ENCODE assay signal across 1 cellular context in genomic region chr10:14611971-14612693, GRCh38.
TF ChIP-seq lines count a peak whose summit lies in the region.

No MANE protein-coding gene starts in this region.

TF ChIP-seq in HepG2, 621 proteins besides CTCF, POLR2A, EP300 and RAD21 (continued from another document and continues in another):
- TF ChIP-seq HMGXB3 (CRISPR knock-in tag; IDR thresholded peaks at IDR 0.05; ENCODE audit: borderline replicate concordance) (no peak), IKZF4 (CRISPR knock-in tag; IDR thresholded peaks at IDR 0.05; ENCODE audit: borderline replicate concordance, low read depth, not compliant biosample characterization) (no peak), TBP (CRISPR knock-in tag; IDR thresholded peaks at IDR 0.05) (no peak), PHF21A (CRISPR knock-in tag; IDR thresholded peaks at IDR 0.05) (no peak), CBFB (CRISPR knock-in tag; IDR thresholded peaks at IDR 0.05) (no peak), CSRNP1 (CRISPR knock-in tag; IDR thresholded peaks at IDR 0.05) (no peak), SOX6 (IDR thresholded peaks at IDR 0.05) (no peak), SOX6 (CRISPR knock-in tag; IDR thresholded peaks at IDR 0.05) (no peak), ZNF605 (CRISPR knock-in tag; IDR thresholded peaks at IDR 0.05) (no peak), NR2F6 (IDR thresholded peaks at IDR 0.05) (0 out of 2 replicates have a peak, but pooled peaks have one; percentile 21), NR2F6 (CRISPR knock-in tag; IDR thresholded peaks at IDR 0.05) (no peak), ZSCAN30 (CRISPR knock-in tag; IDR thresholded peaks at IDR 0.05) (no peak), STAG1 (CRISPR knock-in tag; IDR thresholded peaks at IDR 0.05) (no peak), PRMT3 (CRISPR knock-in tag; IDR thresholded peaks at IDR 0.05; ENCODE audit: borderline replicate concordance, low read depth) (no peak), JUN (CRISPR knock-in tag; IDR thresholded peaks at IDR 0.05) (no peak), ZNF614 (CRISPR knock-in tag; IDR thresholded peaks at IDR 0.05; ENCODE audit: borderline replicate concordance) (0 out of 2 replicates have a peak, but pooled peaks have one; percentile 53), HMG20B (CRISPR knock-in tag; conservative IDR thresholded peaks at IDR 0.05) (no peak), GFI1 (CRISPR knock-in tag; IDR thresholded peaks at IDR 0.05; ENCODE audit: borderline replicate concordance) (no peak), SAP130 (CRISPR knock-in tag; IDR thresholded peaks at IDR 0.05; ENCODE audit: low read depth) (peak; percentile 33; the same call in 1 of the 2 replicates), FOXC1 (CRISPR knock-in tag; IDR thresholded peaks at IDR 0.05; ENCODE audit: borderline replicate concordance) (no peak), TP53 (CRISPR knock-in tag; conservative IDR thresholded peaks at IDR 0.05) (no peak), HNF4A (CRISPR knock-in tag; IDR thresholded peaks at IDR 0.05) (peak; percentile 51), LCORL (IDR thresholded peaks at IDR 0.05) (no peak), LCORL (CRISPR knock-in tag; IDR thresholded peaks at IDR 0.05) (no peak), BORCS8-MEF2B (CRISPR knock-in tag; IDR thresholded peaks at IDR 0.05) (no peak), IKZF1 (IDR thresholded peaks at IDR 0.05) (no peak), GLI4 (CRISPR knock-in tag; IDR thresholded peaks at IDR 0.05; ENCODE audit: borderline replicate concordance) (no peak), SOX5 (CRISPR knock-in tag; IDR thresholded peaks at IDR 0.05; ENCODE audit: borderline replicate concordance) (no peak), XBP1 (CRISPR knock-in tag; IDR thresholded peaks at IDR 0.05) (no peak), KDM6A (CRISPR knock-in tag; IDR thresholded peaks at IDR 0.05; ENCODE audit: low read depth) (peak; percentile 18; the same call in 1 of the 2 replicates), ZNF780A (CRISPR knock-in tag; IDR thresholded peaks at IDR 0.05) (no peak), RFXAP (CRISPR knock-in tag; IDR thresholded peaks at IDR 0.05; ENCODE audit: borderline replicate concordance) (no peak), CREB1 (IDR thresholded peaks at IDR 0.05) (no peak), CREB1 (CRISPR knock-in tag; IDR thresholded peaks at IDR 0.05) (no peak), PBX2 (CRISPR knock-in tag; IDR thresholded peaks at IDR 0.05) (no peak), SP140L (CRISPR knock-in tag; IDR thresholded peaks at IDR 0.05; ENCODE audit: borderline replicate concordance) (no peak), ASH2L (IDR thresholded peaks at IDR 0.05; ENCODE audit: insufficient read length, low read depth, low read length) (peak; percentile 22), ZNF44 (CRISPR knock-in tag; IDR thresholded peaks at IDR 0.05) (no peak), ZNF260 (CRISPR knock-in tag; IDR thresholded peaks at IDR 0.05; ENCODE audit: borderline replicate concordance, low read depth) (no peak), ZFX (CRISPR knock-in tag; IDR thresholded peaks at IDR 0.05; ENCODE audit: low read depth) (no peak), ZNF292 (CRISPR knock-in tag; IDR thresholded peaks at IDR 0.05; ENCODE audit: borderline replicate concordance, low read depth) (0 out of 2 replicates have a peak, but pooled peaks have one; percentile 17), KLF12 (CRISPR knock-in tag; IDR thresholded peaks at IDR 0.05; ENCODE audit: borderline replicate concordance) (no peak)
- TF ChIP-seq, protein P1, sequence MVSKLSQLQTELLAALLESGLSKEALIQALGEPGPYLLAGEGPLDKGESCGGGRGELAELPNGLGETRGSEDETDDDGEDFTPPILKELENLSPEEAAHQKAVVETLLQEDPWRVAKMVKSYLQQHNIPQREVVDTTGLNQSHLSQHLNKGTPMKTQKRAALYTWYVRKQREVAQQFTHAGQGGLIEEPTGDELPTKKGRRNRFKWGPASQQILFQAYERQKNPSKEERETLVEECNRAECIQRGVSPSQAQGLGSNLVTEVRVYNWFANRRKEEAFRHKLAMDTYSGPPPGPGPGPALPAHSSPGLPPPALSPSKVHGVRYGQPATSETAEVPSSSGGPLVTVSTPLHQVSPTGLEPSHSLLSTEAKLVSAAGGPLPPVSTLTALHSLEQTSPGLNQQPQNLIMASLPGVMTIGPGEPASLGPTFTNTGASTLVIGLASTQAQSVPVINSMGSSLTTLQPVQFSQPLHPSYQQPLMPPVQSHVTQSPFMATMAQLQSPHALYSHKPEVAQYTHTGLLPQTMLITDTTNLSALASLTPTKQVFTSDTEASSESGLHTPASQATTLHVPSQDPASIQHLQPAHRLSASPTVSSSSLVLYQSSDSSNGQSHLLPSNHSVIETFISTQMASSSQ (IDR thresholded peaks at IDR 0.05; ENCODE audit: low read depth) = peak; percentile 79
- TF ChIP-seq, protein P1 (CRISPR knock-in tag; IDR thresholded peaks at IDR 0.05; ENCODE audit: borderline replicate concordance) = peak; percentile 76; the same call in 1 of the 2 replicates
- TF ChIP-seq, protein P2, sequence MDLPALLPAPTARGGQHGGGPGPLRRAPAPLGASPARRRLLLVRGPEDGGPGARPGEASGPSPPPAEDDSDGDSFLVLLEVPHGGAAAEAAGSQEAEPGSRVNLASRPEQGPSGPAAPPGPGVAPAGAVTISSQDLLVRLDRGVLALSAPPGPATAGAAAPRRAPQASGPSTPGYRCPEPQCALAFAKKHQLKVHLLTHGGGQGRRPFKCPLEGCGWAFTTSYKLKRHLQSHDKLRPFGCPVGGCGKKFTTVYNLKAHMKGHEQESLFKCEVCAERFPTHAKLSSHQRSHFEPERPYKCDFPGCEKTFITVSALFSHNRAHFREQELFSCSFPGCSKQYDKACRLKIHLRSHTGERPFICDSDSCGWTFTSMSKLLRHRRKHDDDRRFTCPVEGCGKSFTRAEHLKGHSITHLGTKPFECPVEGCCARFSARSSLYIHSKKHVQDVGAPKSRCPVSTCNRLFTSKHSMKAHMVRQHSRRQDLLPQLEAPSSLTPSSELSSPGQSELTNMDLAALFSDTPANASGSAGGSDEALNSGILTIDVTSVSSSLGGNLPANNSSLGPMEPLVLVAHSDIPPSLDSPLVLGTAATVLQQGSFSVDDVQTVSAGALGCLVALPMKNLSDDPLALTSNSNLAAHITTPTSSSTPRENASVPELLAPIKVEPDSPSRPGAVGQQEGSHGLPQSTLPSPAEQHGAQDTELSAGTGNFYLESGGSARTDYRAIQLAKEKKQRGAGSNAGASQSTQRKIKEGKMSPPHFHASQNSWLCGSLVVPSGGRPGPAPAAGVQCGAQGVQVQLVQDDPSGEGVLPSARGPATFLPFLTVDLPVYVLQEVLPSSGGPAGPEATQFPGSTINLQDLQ (CRISPR knock-in tag; IDR thresholded peaks at IDR 0.05) = no peak
- TF ChIP-seq, protein P3, sequence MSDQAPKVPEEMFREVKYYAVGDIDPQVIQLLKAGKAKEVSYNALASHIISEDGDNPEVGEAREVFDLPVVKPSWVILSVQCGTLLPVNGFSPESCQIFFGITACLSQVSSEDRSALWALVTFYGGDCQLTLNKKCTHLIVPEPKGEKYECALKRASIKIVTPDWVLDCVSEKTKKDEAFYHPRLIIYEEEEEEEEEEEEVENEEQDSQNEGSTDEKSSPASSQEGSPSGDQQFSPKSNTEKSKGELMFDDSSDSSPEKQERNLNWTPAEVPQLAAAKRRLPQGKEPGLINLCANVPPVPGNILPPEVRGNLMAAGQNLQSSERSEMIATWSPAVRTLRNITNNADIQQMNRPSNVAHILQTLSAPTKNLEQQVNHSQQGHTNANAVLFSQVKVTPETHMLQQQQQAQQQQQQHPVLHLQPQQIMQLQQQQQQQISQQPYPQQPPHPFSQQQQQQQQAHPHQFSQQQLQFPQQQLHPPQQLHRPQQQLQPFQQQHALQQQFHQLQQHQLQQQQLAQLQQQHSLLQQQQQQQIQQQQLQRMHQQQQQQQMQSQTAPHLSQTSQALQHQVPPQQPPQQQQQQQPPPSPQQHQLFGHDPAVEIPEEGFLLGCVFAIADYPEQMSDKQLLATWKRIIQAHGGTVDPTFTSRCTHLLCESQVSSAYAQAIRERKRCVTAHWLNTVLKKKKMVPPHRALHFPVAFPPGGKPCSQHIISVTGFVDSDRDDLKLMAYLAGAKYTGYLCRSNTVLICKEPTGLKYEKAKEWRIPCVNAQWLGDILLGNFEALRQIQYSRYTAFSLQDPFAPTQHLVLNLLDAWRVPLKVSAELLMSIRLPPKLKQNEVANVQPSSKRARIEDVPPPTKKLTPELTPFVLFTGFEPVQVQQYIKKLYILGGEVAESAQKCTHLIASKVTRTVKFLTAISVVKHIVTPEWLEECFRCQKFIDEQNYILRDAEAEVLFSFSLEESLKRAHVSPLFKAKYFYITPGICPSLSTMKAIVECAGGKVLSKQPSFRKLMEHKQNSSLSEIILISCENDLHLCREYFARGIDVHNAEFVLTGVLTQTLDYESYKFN (CRISPR knock-in tag; conservative IDR thresholded peaks at IDR 0.05) = peak; percentile 81
- TF ChIP-seq, protein P4, sequence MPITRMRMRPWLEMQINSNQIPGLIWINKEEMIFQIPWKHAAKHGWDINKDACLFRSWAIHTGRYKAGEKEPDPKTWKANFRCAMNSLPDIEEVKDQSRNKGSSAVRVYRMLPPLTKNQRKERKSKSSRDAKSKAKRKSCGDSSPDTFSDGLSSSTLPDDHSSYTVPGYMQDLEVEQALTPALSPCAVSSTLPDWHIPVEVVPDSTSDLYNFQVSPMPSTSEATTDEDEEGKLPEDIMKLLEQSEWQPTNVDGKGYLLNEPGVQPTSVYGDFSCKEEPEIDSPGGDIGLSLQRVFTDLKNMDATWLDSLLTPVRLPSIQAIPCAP (CRISPR knock-in tag; IDR thresholded peaks at IDR 0.05; ENCODE audit: low read depth) = no peak
